Comparison of ENCODE assay signal across 8 cellular contexts in genomic region chr22:19109198-19110063, GRCh38. TPM values are rescaled to one million over a fixed set of nuclear protein-coding genes. Genes with fewer than 3 reads are reported as not detected.
DNase-seq lines count a peak whose midpoint lies in the region; ATAC-seq and TF ChIP-seq lines count a peak whose summit lies in the region.

No MANE protein-coding gene starts in this region.

- ATAC-seq in GM19351 (IDR thresholded peaks at IDR 0.05; ENCODE audit: unreplicated experiment), result peak; percentile 77
- peak; percentile 76 for ATAC-seq in HG03520 (IDR thresholded peaks at IDR 0.05; ENCODE audit: unreplicated experiment)
- ATAC-seq in effector memory CD8-positive, alpha-beta T cell (replicated peaks), result peak; percentile 92
- no peak for ATAC-seq in GM19397 (IDR thresholded peaks at IDR 0.05; ENCODE audit: unreplicated experiment)

- H3K36me3 Mint-ChIP-seq in effector memory CD8-positive, alpha-beta T cell (ENCODE audit: insufficient read depth), result peaks cover 22% of the 10 kb centered on the region
- H3K36me3 Mint-ChIP-seq in neural crest cell (ENCODE audit: low read depth), result no peaks in the 10 kb centered on the region

- H3K27me3 Mint-ChIP-seq in effector memory CD8-positive, alpha-beta T cell, result no peaks in the 10 kb centered on the region
- H3K27me3 Mint-ChIP-seq in neural crest cell (ENCODE audit: low read depth), result no peaks in the 10 kb centered on the region

- peak overlapping the region; percentile 62 to 75 for H3K4me3 Mint-ChIP-seq in effector memory CD8-positive, alpha-beta T cell
- no peak overlapping the region for H3K4me3 Mint-ChIP-seq in neural crest cell

- no peak for TF ChIP-seq CTCF in neural crest cell (conservative IDR thresholded peaks at IDR 0.05)

- peaks cover 46 to 61% of the 10 kb centered on the region in 2 donors for H3K4me1 Mint-ChIP-seq in effector memory CD8-positive, alpha-beta T cell (ENCODE audit: low read depth in 2 of 2)
- peaks cover 49% of the 10 kb centered on the region for H3K4me1 Mint-ChIP-seq in neural crest cell

- H3K27ac Mint-ChIP-seq in effector memory CD8-positive, alpha-beta T cell, result peak overlapping the region; percentile 85 to 96
- peak overlapping the region; percentile 40 for H3K27ac Mint-ChIP-seq in neural crest cell (ENCODE audit: unreplicated experiment)

- H3K9me3 Mint-ChIP-seq in effector memory CD8-positive, alpha-beta T cell, result no peaks in the 10 kb centered on the region
- no peaks in the 10 kb centered on the region for H3K9me3 Mint-ChIP-seq in neural crest cell

- DNase-seq in AG20443 (ENCODE audit: low spot score) (peak; percentile 58), UCSD-AML1 (lab: John Stamatoyannopoulos, UW; ENCODE audit: unreplicated experiment) (peak; percentile 24), neural crest cell (ENCODE audit: low read depth, low spot score) (no peak), D341Med (ENCODE audit: low spot score) (no peak)
- DNase-seq in effector memory CD8-positive, alpha-beta T cell, result peak; percentile 27 to 36 (median 35)

RNA-seq across cellular contexts. Expression of gene DGCR2, which starts 12.8 kb away (rescaled TPM):
- total RNA-seq in neural crest cell, result 83.6 and 91.6 TPM in 2 replicates

RNA-seq across cellular contexts. Expression of gene TSSK2, which starts 21.7 kb away (rescaled TPM):
- total RNA-seq in neural crest cell, result not detected in 2 replicates

RNA-seq across cellular contexts. Expression of gene ESS2, which starts 35.0 kb away (rescaled TPM):
- 22.7 and 23.5 TPM in 2 replicates for total RNA-seq in neural crest cell

RNA-seq across cellular contexts. Expression of gene GSC2, which starts 40.7 kb away (rescaled TPM):
- total RNA-seq in neural crest cell, result not detected in 2 replicates

Comparison
In these comparisons a context has a peak if more than half of its experiments do, and no peak if none do; other contexts are left out.
1. DNase-seq: peak in AG20443 (single experiment), UCSD-AML1 (single experiment) and effector memory CD8-positive, alpha-beta T cell (3 of 3); none in neural crest cell (single experiment) and D341Med (single experiment).